Comparison of ENCODE assay signal across 8 cellular contexts in genomic region chr9:125126019-125126746, GRCh38. TPM values are rescaled to one million over a fixed set of nuclear protein-coding genes. Genes with fewer than 3 reads are reported as not detected.
DNase-seq lines count a peak whose midpoint lies in the region; ATAC-seq and TF ChIP-seq lines count a peak whose summit lies in the region.

No MANE protein-coding gene starts in this region.

- H3K36me3 ChIP-seq in OCI-LY3 (replicated peaks; ENCODE audit: low read depth, low read length) = no peaks in the 10 kb centered on the region
- H3K36me3 ChIP-seq in esophagus squamous epithelium = no peaks in the 10 kb centered on the region

- 76 to 88% methylated on average over 1 to 2 of the region's 2 CpGs for WGBS in esophagus squamous epithelium, 2 donors

- no peaks in the 10 kb centered on the region for H3K79me2 ChIP-seq in OCI-LY3 (ENCODE audit: low read length)

- TF ChIP-seq CTCF in GM13976 (IDR thresholded peaks at IDR 0.05; ENCODE audit: borderline replicate concordance, control extremely low read depth, extremely low read depth, insufficient read depth, missing control alignments) (no peak), OCI-LY3 (IDR thresholded peaks at IDR 0.05; ENCODE audit: low read depth, low read length) (no peak), esophagus squamous epithelium (IDR thresholded peaks at IDR 0.05) (no peak)

- no peaks in the 10 kb centered on the region for H4K20me1 ChIP-seq in OCI-LY3 (ENCODE audit: insufficient read depth, low read length)

- H3K4me3 ChIP-seq in OCI-LY3 (ENCODE audit: low read length) (no peak overlapping the region), esophagus squamous epithelium (no peak overlapping the region)

- peaks cover 8% of the 10 kb centered on the region for H3K4me1 ChIP-seq in OCI-LY3 (ENCODE audit: low read length)
- peaks cover 0 to 18% (median 0%) of the 10 kb centered on the region in 3 donors for H3K4me1 ChIP-seq in esophagus squamous epithelium

- in situ Hi-C loops in GM13976 (cut with MboI; ENCODE audit: low sequenced_read_pairs, unreplicated experiment) = no loop called here

- TF ChIP-seq POLR2A in esophagus squamous epithelium (IDR thresholded peaks at IDR 0.05) = no peak

- peak; percentile 72 for ATAC-seq in HG02840 (IDR thresholded peaks at IDR 0.05; ENCODE audit: low FRiP score, unreplicated experiment)

- peak; percentile 70 for DNase-seq in GM13976 (ENCODE audit: low spot score)
- peak; percentile 74 for DNase-seq in activated T-cell treated with anti-CD3 and anti-CD28 coated beads, Interleukin-2, amount 50 U/mL, for 1 hour
- DNase-seq in esophagus squamous epithelium (lab: John Stamatoyannopoulos, UW) = peak; percentile 46
- peak in 44 of 56 donors; percentile 2 to 73 (median 22) for DNase-seq in nucleus accumbens (lab: John Stamatoyannopoulos, UW)
- peak in 40 of 49 donors; percentile 1 to 69 (median 37) for DNase-seq in substantia nigra (lab: John Stamatoyannopoulos, UW)
- DNase-seq in DMS53 (lab: John Stamatoyannopoulos, UW) = no peak

- no peak overlapping the region for H3K27ac ChIP-seq in OCI-LY3 (ENCODE audit: low read length)
- H3K27ac ChIP-seq in esophagus squamous epithelium = peak overlapping the region in 2 of 4 donors; percentile 17 to 54
- H3K27ac ChIP-seq in substantia nigra (ENCODE audit: low read depth, low read length, poor library complexity, severe bottlenecking) = no peak overlapping the region

- H3K9me3 ChIP-seq in OCI-LY3 (ENCODE audit: insufficient read depth, low read length) = no peaks in the 10 kb centered on the region
- H3K9me3 ChIP-seq in esophagus squamous epithelium = no peaks in the 10 kb centered on the region

- intact Hi-C loops in esophagus squamous epithelium (cut with DNase I) = no loop called here

- peak overlapping the region; percentile 2; the same call in 1 of the 2 replicates for H3K4me2 ChIP-seq in OCI-LY3 (ENCODE audit: low read length)

- H2AFZ ChIP-seq in OCI-LY3 (ENCODE audit: low read depth, low read length) = no peak overlapping the region

- no peak overlapping the region for H3K9ac ChIP-seq in OCI-LY3 (ENCODE audit: low read length)

- H3K27me3 ChIP-seq in OCI-LY3 (ENCODE audit: low read depth, low read length) = no peaks in the 10 kb centered on the region
- no peaks in the 10 kb centered on the region for H3K27me3 ChIP-seq in esophagus squamous epithelium

RNA-seq across cellular contexts. Expression of gene SCAI, which starts 17.1 kb away (rescaled TPM):
- 1 to 10 TPM; 3.3 to 9.9 (median 5.3) TPM for total RNA-seq in esophagus squamous epithelium
